In the genomic region with DNA sequence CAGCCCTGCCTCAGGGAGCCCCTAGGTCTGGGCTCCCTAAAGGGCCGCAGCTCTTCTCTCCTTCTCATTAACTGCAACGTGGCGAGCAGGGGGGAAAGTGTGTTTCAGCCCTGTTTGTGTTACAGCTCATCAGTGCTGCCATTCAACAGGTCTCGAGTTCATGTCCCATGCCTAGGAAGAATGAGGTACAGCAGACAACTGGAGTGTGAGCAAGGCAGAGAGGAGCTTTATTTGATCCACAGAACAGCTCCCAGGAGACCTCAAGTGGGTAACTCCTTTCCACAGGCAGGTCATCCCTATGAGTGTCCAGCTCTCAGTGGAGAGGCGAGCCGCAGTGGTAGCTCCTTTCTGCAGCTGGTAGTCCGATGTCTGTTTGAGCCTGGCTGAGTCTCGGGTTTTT, we compare ENCODE assay signal across 28 cellular contexts.
"Had no signal": no experiment of that assay in that cellular context is flagged by ENCODE, and none has a peak within 500 bp of the region (broad histone marks: within the 10 kb centered on the region; RNA-seq: fewer than 3 reads in every experiment).

No MANE protein-coding gene starts in this region.

- H3K4me3 ChIP-seq: ascending aorta, cardiac muscle cell, colonic mucosa had no signal

- H3K4me1 ChIP-seq: ascending aorta, colonic mucosa had no signal

- H3K36me3 ChIP-seq: ascending aorta, cardiac muscle cell, colonic mucosa had no signal

- H3K27ac ChIP-seq: ascending aorta, cardiac muscle cell, colonic mucosa, VCaP had no signal

- ATAC-seq: activated CD4-positive, alpha-beta T cell treated with anti-CD3 and anti-CD28 coated beads for 36 hours; activated CD8-positive, alpha-beta memory T cell treated with anti-CD3 and anti-CD28 coated beads, Interleukin-2, amount 10 ng/mL, durations not matched to agents 7 days and 5 days; activated CD8-positive, alpha-beta T cell treated with anti-CD3 and anti-CD28 coated beads, Interleukin-2, amount 10 ng/mL, durations not matched to agents 7 days and 5 days; activated naive CD8-positive, alpha-beta T cell treated with anti-CD3 and anti-CD28 coated beads, Interleukin-2, amount 50 U/mL, for 24 hours had no signal

- H3K9me3 ChIP-seq: ascending aorta, colonic mucosa had no signal

- DNase-seq: activated B cell treated with CpG ODN at 0.5 μM for 24 hours; activated CD4-positive, alpha-beta memory T cell treated with anti-CD3 and anti-CD28 coated beads, Interleukin-2, amount 10 ng/mL, durations not matched to agents 7 days and 5 days; activated CD4-positive, alpha-beta T cell treated with anti-CD3 and anti-CD28 coated beads for 36 hours; activated CD4-positive, alpha-beta T cell treated with anti-CD3 and anti-CD28 coated beads for 48 hours; activated CD4-positive, alpha-beta T cell treated with anti-CD3 and anti-CD28 coated beads, Interleukin-2, amount 10 ng/mL, durations not matched to agents 7 days and 5 days; activated CD4-positive, alpha-beta T cell treated with anti-CD3 and anti-CD28 coated beads, Interleukin-2, amount 50 U/mL, for 48 hours; activated CD4-positive, CD25-positive, alpha-beta regulatory T cell treated with anti-CD3 and anti-CD28 coated beads, Interleukin-2, amount 50 U/mL, for 72 hours; activated CD8-positive, alpha-beta memory T cell treated with anti-CD3 and anti-CD28 coated beads for 24 hours; activated CD8-positive, alpha-beta memory T cell treated with anti-CD3 and anti-CD28 coated beads, Interleukin-2, amount 10 ng/mL, durations not matched to agents 7 days and 5 days; activated CD8-positive, alpha-beta memory T cell treated with anti-CD3 and anti-CD28 coated beads, Interleukin-2, amount 50 U/mL, for 48 hours; activated CD8-positive, alpha-beta T cell treated with anti-CD3 and anti-CD28 coated beads, Interleukin-2, amount 10 ng/mL, durations not matched to agents 7 days and 5 days; activated effector memory CD4-positive, alpha-beta T cell treated with Interleukin-2 at 50 U/mL for 16 hours; activated gamma-delta T cell; activated naive CD4-positive, alpha-beta T cell treated with anti-CD3 and anti-CD28 coated beads, Interleukin-2, amount 10 ng/mL, durations not matched to agents 7 days and 5 days; activated naive CD4-positive, alpha-beta T cell treated with Interleukin-2 at 50 U/mL for 16 hours; activated naive CD8-positive, alpha-beta T cell treated with anti-CD3 and anti-CD28 coated beads, Interleukin-2, amount 10 ng/mL, durations not matched to agents 7 days and 5 days; activated naive CD8-positive, alpha-beta T cell treated with anti-CD3 and anti-CD28 coated beads, Interleukin-2, amount 50 U/mL, for 24 hours; activated T-cell treated with anti-CD3 and anti-CD28 coated beads, Interleukin-2, amount 50 U/mL, for 24 hours; activated T-cell treated with anti-CD3 and anti-CD28 coated beads, Interleukin-2, amount 50 U/mL, for 48 hours; amygdala; anterior cingulate cortex; caudate nucleus; cerebellar nuclear complex; colonic mucosa; T-helper 9 cell had no signal
